13 cellular contexts compared by ENCODE assay signal in genomic region chr3:116067275-116067674, GRCh38.
DNase-seq lines count a peak whose midpoint lies in the region; ATAC-seq and TF ChIP-seq lines count a peak whose summit lies in the region.
"Had no signal": no experiment of that assay in that cellular context is flagged by ENCODE, and none has a peak within 500 bp of the region (broad histone marks: within the 10 kb centered on the region; RNA-seq: fewer than 3 reads in every experiment).

No MANE protein-coding gene starts in this region.

- DNase-seq in NCI-H69 (lab: John Stamatoyannopoulos, UW) (peak; percentile 84), COR-L47 (lab: John Stamatoyannopoulos, UW) (no peak), smooth muscle cell (lab: John Stamatoyannopoulos, UW; ENCODE audit: unreplicated experiment) (no peak), SJCRH30 (no peak), GM19238 (ENCODE audit: insufficient read length, low spot score) (no peak)
- DNase-seq: activated CD4-positive, CD25-positive, alpha-beta regulatory T cell treated with anti-CD3 and anti-CD28 coated beads, Interleukin-2, amount 50 U/mL, for 72 hours; EL; mesenchymal stem cell; NCI-H1105; ovary had no signal

- no peaks in the 10 kb centered on the region for H3K79me2 ChIP-seq in smooth muscle cell (ENCODE audit: low read depth)

- ATAC-seq in GM18858 (IDR thresholded peaks at IDR 0.05; ENCODE audit: unreplicated experiment) (peak; percentile 99), GM21619 (IDR thresholded peaks at IDR 0.05; ENCODE audit: unreplicated experiment) (peak; percentile 97), HG03135 (IDR thresholded peaks at IDR 0.05; ENCODE audit: unreplicated experiment) (peak; percentile 77)

- H3K9ac ChIP-seq in smooth muscle cell (ENCODE audit: low read depth) = no peak overlapping the region

- no peaks in the 10 kb centered on the region for H3F3A ChIP-seq in smooth muscle cell (ENCODE audit: low read depth)

- TF ChIP-seq CTCF in smooth muscle cell (IDR thresholded peaks at IDR 0.05; ENCODE audit: borderline replicate concordance, insufficient read depth, poor library complexity, severe bottlenecking) = no peak

- H3K4me3 ChIP-seq in smooth muscle cell = no peak overlapping the region
- no peak overlapping the region for H3K4me3 ChIP-seq in SJCRH30
- H3K4me3 ChIP-seq: ovary had no signal

- no peaks in the 10 kb centered on the region for H4K20me1 ChIP-seq in smooth muscle cell (ENCODE audit: low read depth)

- H3K27ac ChIP-seq in smooth muscle cell (ENCODE audit: low read depth) = no peak overlapping the region
- H3K27ac ChIP-seq in SJCRH30 = no peak overlapping the region
- H3K27ac ChIP-seq: ovary had no signal

- H3K36me3 ChIP-seq in smooth muscle cell (ENCODE audit: low read depth) (no peaks in the 10 kb centered on the region), SJCRH30 (no peaks in the 10 kb centered on the region)
- H3K36me3 ChIP-seq: ovary had no signal

- H3K27me3 ChIP-seq in smooth muscle cell (ENCODE audit: low read depth) (no peaks in the 10 kb centered on the region), SJCRH30 (no peaks in the 10 kb centered on the region)
- H3K27me3 ChIP-seq: ovary had no signal

- H3K4me1 ChIP-seq in smooth muscle cell (ENCODE audit: low read depth) (no peaks in the 10 kb centered on the region), SJCRH30 (no peaks in the 10 kb centered on the region)

- WGBS in smooth muscle cell (ENCODE audit: low lambda C conversion rate) = 90% methylated on average over 4 of the region's 4 CpGs

- H3K9me3 ChIP-seq in smooth muscle cell (replicated peaks; ENCODE audit: low read depth) = no peaks in the 10 kb centered on the region
- H3K9me3 ChIP-seq in SJCRH30 (replicated peaks) = no peaks in the 10 kb centered on the region
- H3K9me3 ChIP-seq: ovary had no signal

- H3K4me2 ChIP-seq in smooth muscle cell = no peak overlapping the region

- no peak overlapping the region for H2AFZ ChIP-seq in smooth muscle cell (ENCODE audit: low read depth)
